In genomic region chr3:186800285-186800684, GRCh38 we compare ENCODE assay signal across 23 cellular contexts. TPM values are rescaled to one million over a fixed set of nuclear protein-coding genes. Genes with fewer than 3 reads are reported as not detected.
A peak's percentile ranks its signal among the peaks of the same experiment; 100 is the strongest.
DNase-seq lines count a peak whose midpoint lies in the region; ATAC-seq, FAIRE-seq and TF ChIP-seq lines count a peak whose summit lies in the region.
"Had no signal": no experiment of that assay in that cellular context is flagged by ENCODE, and none has a peak within 500 bp of the region (broad histone marks: within the 10 kb centered on the region; RNA-seq: fewer than 3 reads in every experiment).

No MANE protein-coding gene starts in this region.

- TF ChIP-seq POLR2A in GM12878 (IDR thresholded peaks at IDR 0.05; ENCODE audit: low read depth, low read length), result no peak

- peaks cover 14% of the 10 kb centered on the region for H3K79me2 ChIP-seq in GM12878 (ENCODE audit: control insufficient read depth, insufficient read depth, low read length)

- no peak for TF ChIP-seq CTCF in GM12878 (IDR thresholded peaks at IDR 0.05 in 2 of 3, conservative IDR thresholded peaks at IDR 0.05 in 1 of 3; ENCODE audit: control insufficient read depth in 2 of 3, extremely low read depth in 1 of 3, insufficient read depth in 1 of 3, low read depth in 3 of 3, low read length in 3 of 3)

- H3K9me3 Mint-ChIP-seq in activated CD4-positive, alpha-beta memory T cell treated with anti-CD3 and anti-CD28 coated beads, Interleukin-2, amount 10 ng/mL, durations not matched to agents 7 days and 5 days, result no peaks in the 10 kb centered on the region
- H3K9me3 Mint-ChIP-seq in activated CD4-positive, alpha-beta memory T cell treated with anti-CD3 and anti-CD28 coated beads for 36 hours, result no peaks in the 10 kb centered on the region
- H3K9me3 Mint-ChIP-seq in CD4-positive, CD25-positive, alpha-beta regulatory T cell, result no peaks in the 10 kb centered on the region
- H3K9me3 Mint-ChIP-seq in T-helper 1 cell treated with Interleukin-12 subunit alpha and Interleukin-12 subunit beta and Interleukin-4 antibody, amounts not matched to agents 30 μg/mL and 1 μg/mL, for 36 hours, result no peaks in the 10 kb centered on the region
- H3K9me3 Mint-ChIP-seq: CD4-positive, alpha-beta memory T cell had no signal

- no peaks in the 10 kb centered on the region for H3K9me3 ChIP-seq in CD4-positive, CD25-positive, alpha-beta regulatory T cell (ENCODE audit: control insufficient read depth in 2 of 2, low read length in 2 of 2)
- H3K9me3 ChIP-seq in GM12878 (replicated peaks; ENCODE audit: control insufficient read depth, insufficient read depth, low read length), result no peaks in the 10 kb centered on the region
- H3K9me3 ChIP-seq in aorta (ENCODE audit: control insufficient read depth, low read length), result no peaks in the 10 kb centered on the region
- H3K9me3 ChIP-seq: BE2C had no signal

- H2AFZ ChIP-seq in GM12878 (ENCODE audit: control insufficient read depth, low read depth, low read length), result no peak overlapping the region
- H2AFZ ChIP-seq: PC-9 had no signal

- ATAC-seq in CD4-positive, CD25-positive, alpha-beta regulatory T cell (ENCODE audit: low read depth in 2 of 2), result no peak
- peak; percentile 32; the same call in 1 of the 3 replicates for ATAC-seq in GM12878
- ATAC-seq in aorta (ENCODE audit: low FRiP score), result no peak
- ATAC-seq: HCT116 had no signal

- no peaks in the 10 kb centered on the region for H3K27me3 Mint-ChIP-seq in activated CD4-positive, alpha-beta memory T cell treated with anti-CD3 and anti-CD28 coated beads, Interleukin-2, amount 10 ng/mL, durations not matched to agents 7 days and 5 days
- H3K27me3 Mint-ChIP-seq in activated CD4-positive, alpha-beta memory T cell treated with anti-CD3 and anti-CD28 coated beads for 36 hours, result no peaks in the 10 kb centered on the region
- H3K27me3 Mint-ChIP-seq in CD4-positive, CD25-positive, alpha-beta regulatory T cell, result peaks cover 4% of the 10 kb centered on the region
- no peaks in the 10 kb centered on the region for H3K27me3 Mint-ChIP-seq in T-helper 1 cell treated with Interleukin-12 subunit alpha and Interleukin-12 subunit beta and Interleukin-4 antibody, amounts not matched to agents 30 μg/mL and 1 μg/mL, for 36 hours (ENCODE audit: low read depth)
- H3K27me3 Mint-ChIP-seq: CD4-positive, alpha-beta memory T cell had no signal

- no peak overlapping the region for H3K4me2 ChIP-seq in GM12878 (ENCODE audit: control insufficient read depth, insufficient read depth)
- H3K4me2 ChIP-seq: PC-9 had no signal

- SMC1A ChIA-PET in GM12878 (lab: Charles Lee; ENCODE audit: uncharacterized antibody, unreplicated experiment), result interaction anchor here (0.9 kb wide), 1 partner anchor 8 kb away, joined by 3 read pairs; no protein-coding TSS in a partner anchor

- H3K4me1 Mint-ChIP-seq in activated CD4-positive, alpha-beta memory T cell treated with anti-CD3 and anti-CD28 coated beads, Interleukin-2, amount 10 ng/mL, durations not matched to agents 7 days and 5 days, result peaks cover 62% of the 10 kb centered on the region
- peaks cover 28% of the 10 kb centered on the region for H3K4me1 Mint-ChIP-seq in activated CD4-positive, alpha-beta memory T cell treated with anti-CD3 and anti-CD28 coated beads for 36 hours (ENCODE audit: low read depth)
- peaks cover 18 to 38% (median 29%) of the 10 kb centered on the region in 4 donors for H3K4me1 Mint-ChIP-seq in CD4-positive, CD25-positive, alpha-beta regulatory T cell
- peaks cover 38% of the 10 kb centered on the region for H3K4me1 Mint-ChIP-seq in T-helper 1 cell treated with Interleukin-12 subunit alpha and Interleukin-12 subunit beta and Interleukin-4 antibody, amounts not matched to agents 30 μg/mL and 1 μg/mL, for 36 hours (ENCODE audit: low read depth)

- CTCF ChIA-PET in activated CD4-positive, alpha-beta memory T cell treated with anti-CD3 and anti-CD28 coated beads, Interleukin-2, amount 10 ng/mL, durations not matched to agents 7 days and 5 days (lab: Charles Lee), result interaction anchor here (0.8 to 2.4 kb wide), 7 partner anchors 10 to 857 kb away, joined by 3 to 7 read pairs (median 3); partner anchors contain the start of gene RPL39L
- CTCF ChIA-PET in activated CD4-positive, alpha-beta memory T cell treated with anti-CD3 and anti-CD28 coated beads for 36 hours (lab: Charles Lee), result interaction anchor here (0.6 to 1.1 kb wide), 2 partner anchors 183 to 857 kb away, joined by 3 read pairs; no protein-coding TSS in a partner anchor
- CTCF ChIA-PET in GM12878 (lab: Yijun Ruan, JAX), result interaction anchor here (0.9 kb wide), 1 partner anchor 185 kb away, joined by 4 read pairs; no protein-coding TSS in a partner anchor

- intact Hi-C loops in activated CD4-positive, alpha-beta memory T cell treated with anti-CD3 and anti-CD28 coated beads for 36 hours (cut with micrococcal nuclease), result no loop called here
- intact Hi-C loops in GM12878 (cut with micrococcal nuclease; ENCODE audit: unreplicated experiment) (no loop called here), aorta (cut with DNase I) (no loop called here)

- 100% methylated on average over 1 of the region's 1 CpG for WGBS in GM12878 (ENCODE audit: insufficient coverage, insufficient replicate concordance, low lambda C conversion rate, missing lambda C conversion rate)
- 87 to 92% methylated on average over 1 of the region's 1 CpG for WGBS in aorta, 2 donors

- in situ Hi-C loops in GM12878 (cut with MboI), result no loop called here

- no peak for TF ChIP-seq EP300 in GM12878 (IDR thresholded peaks at IDR 0.05; ENCODE audit: borderline replicate concordance in 1 of 2, control insufficient read depth in 1 of 2, low read depth in 2 of 2, low read length in 2 of 2)

- no peaks in the 10 kb centered on the region for H3K27me3 ChIP-seq in CD4-positive, CD25-positive, alpha-beta regulatory T cell (ENCODE audit: control insufficient read depth, insufficient read depth, low read length)
- no peaks in the 10 kb centered on the region for H3K27me3 ChIP-seq in GM12878 (replicated peaks in 1 of 2; ENCODE audit: control insufficient read depth in 2 of 2, insufficient read depth in 2 of 2, low read length in 1 of 2)
- no peaks in the 10 kb centered on the region for H3K27me3 ChIP-seq in aorta (ENCODE audit: control insufficient read depth in 1 of 2, insufficient read depth in 2 of 2, low read length in 1 of 2)
- H3K27me3 ChIP-seq: BE2C had no signal

- no peak for TF ChIP-seq RAD21 in GM12878 (IDR thresholded peaks at IDR 0.05; ENCODE audit: insufficient read depth, low read depth, low read length)

- DNase-seq in activated CD4-positive, alpha-beta memory T cell treated with anti-CD3 and anti-CD28 coated beads, Interleukin-2, amount 10 ng/mL, durations not matched to agents 7 days and 5 days, result no peak
- no peak for DNase-seq in activated CD4-positive, alpha-beta memory T cell treated with anti-CD3 and anti-CD28 coated beads for 36 hours
- peak in 1 of 3 donors; percentile 58 for DNase-seq in CD4-positive, CD25-positive, alpha-beta regulatory T cell
- DNase-seq in GM12878 (ENCODE audit: low read depth, low spot score) (no peak), GDM1 (lab: John Stamatoyannopoulos, UW) (no peak), hypothalamus (lab: John Stamatoyannopoulos, UW) (no peak), aorta (no peak)
- DNase-seq: BE2C; CD4-positive, alpha-beta memory T cell; DMS153; GOT3; NCI-H1417 treated with DMSO at 0.1 percent for 48 hours; NCI-H187 treated with DMSO at 0.1 percent for 48 hours; NCI-H226; NCI-H526; PC-9; SIG-M5 had no signal

- peak overlapping the region; percentile 28 for H3K27ac ChIP-seq in CD4-positive, CD25-positive, alpha-beta regulatory T cell (ENCODE audit: insufficient read depth, low read length, poor library complexity, severe bottlenecking)
- no peak overlapping the region for H3K27ac ChIP-seq in GM12878 (ENCODE audit: control insufficient read depth, insufficient read depth)
- no peak overlapping the region for H3K27ac ChIP-seq in aorta (ENCODE audit: low read depth in 1 of 2, low read length in 2 of 2)
- H3K27ac ChIP-seq: PC-9, RWPE1 had no signal

- peak overlapping the region; percentile 23 for H3K4me3 ChIP-seq in CD4-positive, CD25-positive, alpha-beta regulatory T cell (ENCODE audit: low read depth, low read length)
- H3K4me3 ChIP-seq in GM12878, result no peak overlapping the region
- no peak overlapping the region for H3K4me3 ChIP-seq in aorta (ENCODE audit: low read length in 2 of 2)
- H3K4me3 ChIP-seq: PC-9 had no signal

- no TSS peak for BruUV-seq in GM12878 (replicated peaks; lab: Mats Ljungman, UMichigan)

- no peaks in the 10 kb centered on the region for H4K20me1 ChIP-seq in GM12878 (ENCODE audit: control insufficient read depth, insufficient read depth)

- RAD21 ChIA-PET in GM12878 (lab: Charles Lee; ENCODE audit: unreplicated experiment), result no interaction called here

- POLR2A ChIA-PET in activated CD4-positive, alpha-beta memory T cell treated with anti-CD3 and anti-CD28 coated beads, Interleukin-2, amount 10 ng/mL, durations not matched to agents 7 days and 5 days (lab: Charles Lee), result interaction anchor here (1.8 to 5.2 kb wide), 3 partner anchors 11 to 230 kb away, joined by 6 to 125 read pairs (median 52); partner anchors contain the start of genes DNAJB11 and EIF4A2
- POLR2A ChIA-PET in activated CD4-positive, alpha-beta memory T cell treated with anti-CD3 and anti-CD28 coated beads for 36 hours (lab: Charles Lee), result interaction anchor here (1.6 kb wide), 2 partner anchors 16 to 17 kb away, joined by 3 to 5 read pairs; partner anchors contain the start of gene EIF4A2
- POLR2A ChIA-PET in GM12878 (lab: Charles Lee), result interaction anchor here (0.7 to 1.5 kb wide), 2 partner anchors 15 to 183 kb away, joined by 3 to 10 read pairs; no protein-coding TSS in a partner anchor

- H3K36me3 Mint-ChIP-seq in activated CD4-positive, alpha-beta memory T cell treated with anti-CD3 and anti-CD28 coated beads, Interleukin-2, amount 10 ng/mL, durations not matched to agents 7 days and 5 days (ENCODE audit: low read depth), result peaks cover 65% of the 10 kb centered on the region
- peaks cover 56% of the 10 kb centered on the region for H3K36me3 Mint-ChIP-seq in activated CD4-positive, alpha-beta memory T cell treated with anti-CD3 and anti-CD28 coated beads for 36 hours
- peaks cover 29% of the 10 kb centered on the region for H3K36me3 Mint-ChIP-seq in CD4-positive, CD25-positive, alpha-beta regulatory T cell
- peaks cover 35% of the 10 kb centered on the region for H3K36me3 Mint-ChIP-seq in T-helper 1 cell treated with Interleukin-12 subunit alpha and Interleukin-12 subunit beta and Interleukin-4 antibody, amounts not matched to agents 30 μg/mL and 1 μg/mL, for 36 hours (ENCODE audit: low read depth)

- peaks cover 38% of the 10 kb centered on the region for H3K36me3 ChIP-seq in CD4-positive, CD25-positive, alpha-beta regulatory T cell (ENCODE audit: control insufficient read depth, insufficient read depth, low read length)
- peaks cover 3 to 10% of the 10 kb centered on the region in 2 experiments; a peak in 3 of 4 replicates for H3K36me3 ChIP-seq in GM12878 (ENCODE audit: control insufficient read depth in 2 of 2, insufficient read depth in 2 of 2, low read length in 1 of 2)
- H3K36me3 ChIP-seq in aorta (ENCODE audit: control insufficient read depth in 1 of 2, insufficient read depth in 2 of 2, low read length in 1 of 2), result peaks cover 5 to 7% of the 10 kb centered on the region in 2 donors

- no peak for FAIRE-seq in GM12878 (lab: Jason Lieb, UNC)
- FAIRE-seq: A204.1, GM12891, HTR-8/SVneo had no signal

- peak overlapping the region; percentile 75 for H3K27ac Mint-ChIP-seq in activated CD4-positive, alpha-beta memory T cell treated with anti-CD3 and anti-CD28 coated beads, Interleukin-2, amount 10 ng/mL, durations not matched to agents 7 days and 5 days
- H3K27ac Mint-ChIP-seq in activated CD4-positive, alpha-beta memory T cell treated with anti-CD3 and anti-CD28 coated beads for 36 hours, result no peak overlapping the region
- H3K27ac Mint-ChIP-seq in CD4-positive, CD25-positive, alpha-beta regulatory T cell, result peak overlapping the region in 2 of 3 donors; percentile 56 to 67
- peak overlapping the region; percentile 26 for H3K27ac Mint-ChIP-seq in T-helper 1 cell treated with Interleukin-12 subunit alpha and Interleukin-12 subunit beta and Interleukin-4 antibody, amounts not matched to agents 30 μg/mL and 1 μg/mL, for 36 hours

- no peak overlapping the region for H3K9ac ChIP-seq in GM12878 (ENCODE audit: control insufficient read depth, insufficient read depth, low read length)

- peaks cover 23% of the 10 kb centered on the region for H3K4me1 ChIP-seq in CD4-positive, CD25-positive, alpha-beta regulatory T cell (ENCODE audit: control insufficient read depth, insufficient read depth, low read length, poor library complexity, severe bottlenecking)
- H3K4me1 ChIP-seq in GM12878 (ENCODE audit: control insufficient read depth, insufficient read depth, low read length), result peaks cover 12% of the 10 kb centered on the region
- H3K4me1 ChIP-seq in aorta (ENCODE audit: control insufficient read depth in 1 of 2, insufficient read depth in 2 of 2, low read length in 2 of 2), result no peaks in the 10 kb centered on the region
- H3K4me1 ChIP-seq: BE2C had no signal

- H3K4me3 Mint-ChIP-seq in activated CD4-positive, alpha-beta memory T cell treated with anti-CD3 and anti-CD28 coated beads, Interleukin-2, amount 10 ng/mL, durations not matched to agents 7 days and 5 days, result peak overlapping the region; percentile 25
- no peak overlapping the region for H3K4me3 Mint-ChIP-seq in activated CD4-positive, alpha-beta memory T cell treated with anti-CD3 and anti-CD28 coated beads for 36 hours
- peak overlapping the region in 2 of 4 donors; percentile 5 to 24 for H3K4me3 Mint-ChIP-seq in CD4-positive, CD25-positive, alpha-beta regulatory T cell
- peak overlapping the region; percentile 28 for H3K4me3 Mint-ChIP-seq in T-helper 1 cell treated with Interleukin-12 subunit alpha and Interleukin-12 subunit beta and Interleukin-4 antibody, amounts not matched to agents 30 μg/mL and 1 μg/mL, for 36 hours
- H3K4me3 Mint-ChIP-seq: CD4-positive, alpha-beta memory T cell had no signal

RNA-seq across cellular contexts. Expression of gene RFC4, which starts 6.0 kb away (rescaled TPM):
- total RNA-seq in activated CD4-positive, alpha-beta memory T cell treated with anti-CD3 and anti-CD28 coated beads, Interleukin-2, amount 10 ng/mL, durations not matched to agents 7 days and 5 days, result 10 to 100 TPM; 85.5 to 89.3 TPM
- total RNA-seq in activated CD4-positive, alpha-beta memory T cell treated with anti-CD3 and anti-CD28 coated beads for 36 hours, result 100 to 1,000 TPM; 118 to 127 TPM
- 16.8 TPM for total RNA-seq in CD4-positive, CD25-positive, alpha-beta regulatory T cell
- polyA plus RNA-seq in CD4-positive, CD25-positive, alpha-beta regulatory T cell, result 10 to 100 TPM; 15.6 to 40.2 (median 24.9) TPM
- 30.5 and 32.4 TPM in 2 replicates for total RNA-seq in GM12878 (2013; cell fraction: nucleolus; rRNA removed)
- total RNA-seq in GM12878 (2014; rRNA removed) (79.8 and 91.8 TPM in 2 replicates), GM12878 (2014; rRNA removed; fragmentation: Illumina TruSeq; extraction: Trizol) (112 and 121 TPM in 2 replicates), GM12878 (2021) (63.8 and 69.2 TPM in 2 replicates), aorta (10 to 100 TPM in 1 of 2 donors, 1 to 10 TPM in 1; 9.0 to 10.4 TPM)
- 99.9 TPM for polyA plus RNA-seq in GM12878 (2011; ENCODE audit: low read depth)
- polyA plus RNA-seq in GM12878 (2011; rRNA removed) (49.1 and 58.6 TPM in 2 replicates), GM12878 (2014; fragmentation: Illumina TruSeq; extraction: Trizol) (104 and 141 TPM in 2 replicates), GM12878 (2014; fragmentation: Nextera tagmentation; extraction: Ambion mirVana) (100 to 1,000 TPM; 122 to 139 TPM), GM12878 (2014; rRNA removed) (77.6 and 83.1 TPM in 2 replicates), GM12878 (2016; fragmentation: Nextera tagmentation; extraction: Ambion mirVana) (100 to 1,000 TPM; 144 TPM), aorta (1 to 10 TPM; 6.9 to 8.2 TPM)
- polyA plus RNA-seq in GM12878 (2011; cell fraction: cytosol; rRNA removed), result 20.8 and 22.0 TPM in 2 replicates
- 59.2 and 79.0 TPM in 2 replicates for polyA plus RNA-seq in GM12878 (2011; cell fraction: nucleus; rRNA removed)
- 45.5 and 55.8 TPM in 2 replicates for polyA plus RNA-seq in GM12878 (2012)
- 11.3 and 13.9 TPM in 2 replicates for polyA minus RNA-seq in GM12878 (2011; rRNA and poly(A)+ RNA removed)
- 11.8 and 15.2 TPM in 2 replicates for polyA minus RNA-seq in GM12878 (2011; cell fraction: cytosol; rRNA and poly(A)+ RNA removed)
- polyA minus RNA-seq in GM12878 (2011; cell fraction: nucleus; rRNA and poly(A)+ RNA removed), result 9.9 and 14.0 TPM in 2 replicates

RNA-seq across cellular contexts. Expression of gene EIF4A2, which starts 16.9 kb away (rescaled TPM):
- total RNA-seq in activated CD4-positive, alpha-beta memory T cell treated with anti-CD3 and anti-CD28 coated beads, Interleukin-2, amount 10 ng/mL, durations not matched to agents 7 days and 5 days, result 100 to 1,000 TPM; 385 to 388 TPM
- total RNA-seq in activated CD4-positive, alpha-beta memory T cell treated with anti-CD3 and anti-CD28 coated beads for 36 hours, result 100 to 1,000 TPM; 390 to 393 TPM
- total RNA-seq in CD4-positive, CD25-positive, alpha-beta regulatory T cell, result 900 TPM
- 100 to 1,000 TPM; 203 to 253 (median 230) TPM for polyA plus RNA-seq in CD4-positive, CD25-positive, alpha-beta regulatory T cell
- total RNA-seq in GM12878 (2013; cell fraction: nucleolus; rRNA removed), result 983 and 1,030 TPM in 2 replicates
- total RNA-seq in GM12878 (2014; rRNA removed) (254 and 334 TPM in 2 replicates), GM12878 (2014; rRNA removed; fragmentation: Illumina TruSeq; extraction: Trizol) (321 and 331 TPM in 2 replicates), GM12878 (2021) (255 and 277 TPM in 2 replicates), aorta (100 to 1,000 TPM; 330 to 374 TPM)
- 199 TPM for polyA plus RNA-seq in GM12878 (2011; ENCODE audit: low read depth)
- polyA plus RNA-seq in GM12878 (2011; rRNA removed) (680 and 939 TPM in 2 replicates), GM12878 (2014; fragmentation: Illumina TruSeq; extraction: Trizol) (321 and 430 TPM in 2 replicates), GM12878 (2014; fragmentation: Nextera tagmentation; extraction: Ambion mirVana) (100 to 1,000 TPM; 216 to 263 TPM), GM12878 (2014; rRNA removed) (305 and 359 TPM in 2 replicates), GM12878 (2016; fragmentation: Nextera tagmentation; extraction: Ambion mirVana) (100 to 1,000 TPM; 154 to 159 TPM), aorta (100 to 1,000 TPM; 593 to 598 TPM)
- polyA plus RNA-seq in GM12878 (2011; cell fraction: cytosol; rRNA removed), result 144 and 284 TPM in 2 replicates
- polyA plus RNA-seq in GM12878 (2011; cell fraction: nucleus; rRNA removed), result 1,051 and 1,062 TPM in 2 replicates
- 243 and 320 TPM in 2 replicates for polyA plus RNA-seq in GM12878 (2012)
- 229 and 363 TPM in 2 replicates for polyA minus RNA-seq in GM12878 (2011; rRNA and poly(A)+ RNA removed)
- polyA minus RNA-seq in GM12878 (2011; cell fraction: cytosol; rRNA and poly(A)+ RNA removed), result 147 and 185 TPM in 2 replicates
- 503 and 643 TPM in 2 replicates for polyA minus RNA-seq in GM12878 (2011; cell fraction: nucleus; rRNA and poly(A)+ RNA removed)

RNA-seq across cellular contexts. Expression of gene ADIPOQ, which starts 42.2 kb away (rescaled TPM):
- total RNA-seq in activated CD4-positive, alpha-beta memory T cell treated with anti-CD3 and anti-CD28 coated beads, Interleukin-2, amount 10 ng/mL, durations not matched to agents 7 days and 5 days, result not detected
- not detected for total RNA-seq in activated CD4-positive, alpha-beta memory T cell treated with anti-CD3 and anti-CD28 coated beads for 36 hours
- total RNA-seq in CD4-positive, CD25-positive, alpha-beta regulatory T cell, result not detected
- polyA plus RNA-seq in CD4-positive, CD25-positive, alpha-beta regulatory T cell, result not detected
- not detected in 2 replicates for total RNA-seq in GM12878 (2013; cell fraction: nucleolus; rRNA removed)
- not detected in 2 replicates for total RNA-seq in GM12878 (2014; rRNA removed)
- not detected in 2 replicates for total RNA-seq in GM12878 (2014; rRNA removed; fragmentation: Illumina TruSeq; extraction: Trizol)
- total RNA-seq in GM12878 (2021), result not detected in 2 replicates
- not detected for polyA plus RNA-seq in GM12878 (2011; ENCODE audit: low read depth)
- not detected in 2 replicates for polyA plus RNA-seq in GM12878 (2011; rRNA removed)
- polyA plus RNA-seq in GM12878 (2011; cell fraction: cytosol; rRNA removed), result not detected in 2 replicates
- polyA plus RNA-seq in GM12878 (2011; cell fraction: nucleus; rRNA removed), result not detected in 2 replicates
- not detected in 2 replicates for polyA plus RNA-seq in GM12878 (2012)
- not detected in 2 replicates for polyA plus RNA-seq in GM12878 (2014; fragmentation: Illumina TruSeq; extraction: Trizol)
- polyA plus RNA-seq in GM12878 (2014; fragmentation: Nextera tagmentation; extraction: Ambion mirVana), result not detected
- not detected in 2 replicates for polyA plus RNA-seq in GM12878 (2014; rRNA removed)
- not detected for polyA plus RNA-seq in GM12878 (2016; fragmentation: Nextera tagmentation; extraction: Ambion mirVana)
- polyA minus RNA-seq in GM12878 (2011; rRNA and poly(A)+ RNA removed), result not detected in 2 replicates
- polyA minus RNA-seq in GM12878 (2011; cell fraction: cytosol; rRNA and poly(A)+ RNA removed), result not detected in 2 replicates
- polyA minus RNA-seq in GM12878 (2011; cell fraction: nucleus; rRNA and poly(A)+ RNA removed), result not detected in 2 replicates
- 1 to 10 TPM; 1.5 to 2.9 TPM for total RNA-seq in aorta
- under 1 TPM in 1 of 2 donors, not detected in 1; 0.36 TPM for polyA plus RNA-seq in aorta
- total RNA-seq: CD4-positive, alpha-beta memory T cell; PC-9 had no signal
- polyA plus RNA-seq: CD4-positive, alpha-beta memory T cell had no signal
